In the genomic region with DNA sequence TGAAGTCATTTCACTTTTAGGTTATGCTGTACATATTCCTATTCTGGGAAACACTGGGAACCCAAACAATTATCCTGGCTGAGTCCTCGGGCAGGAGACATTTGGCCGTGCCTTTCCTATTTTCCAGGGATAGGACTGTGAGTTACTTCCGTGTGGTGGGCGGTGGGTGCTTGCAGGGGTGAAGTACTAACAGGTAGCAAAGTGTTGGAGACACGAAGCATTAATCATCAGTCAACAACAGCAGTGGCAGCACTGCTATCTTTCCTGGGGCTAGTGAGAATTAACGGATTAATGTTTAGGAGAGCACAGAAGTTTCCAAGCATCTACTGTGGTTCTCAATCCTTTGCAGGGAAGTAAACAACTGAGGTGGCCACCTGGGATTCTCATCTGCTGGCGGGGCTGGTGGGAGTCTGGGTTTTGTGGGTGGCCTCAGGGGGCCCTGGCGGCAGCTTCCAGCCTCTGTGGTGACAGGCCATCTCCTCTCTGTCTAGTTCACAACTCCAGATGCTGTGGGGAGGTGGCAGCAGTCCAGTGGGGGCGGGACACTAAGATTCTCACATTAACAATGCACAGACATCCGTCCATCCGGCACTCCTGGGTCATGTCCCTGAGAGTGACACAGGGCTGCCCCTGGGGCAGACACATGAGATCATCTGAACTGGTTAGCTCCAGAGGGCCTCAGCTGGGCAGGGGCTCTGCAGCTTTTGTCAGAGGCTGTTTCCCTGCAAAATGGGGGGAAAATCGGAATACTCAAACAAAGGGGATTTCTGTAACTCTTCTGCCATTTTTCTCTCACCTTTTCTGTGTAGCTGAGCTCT, we compare ENCODE assay signal across 9 cellular contexts.
DNase-seq lines count a peak whose midpoint lies in the region; ATAC-seq and TF ChIP-seq lines count a peak whose summit lies in the region.
"Had no signal": no experiment of that assay in that cellular context is flagged by ENCODE, and none has a peak within 500 bp of the region (broad histone marks: within the 10 kb centered on the region; RNA-seq: fewer than 3 reads in every experiment).

No MANE protein-coding gene starts in this region.

- H3K4me3 ChIP-seq in WERI-Rb-1 (ENCODE audit: low read depth, low read length), result peak overlapping the region; percentile 35
- H3K4me3 ChIP-seq in testis, result no peak overlapping the region

- H3K27me3 ChIP-seq in WERI-Rb-1 (ENCODE audit: insufficient read depth, low read depth, severe bottlenecking), result no peaks in the 10 kb centered on the region
- no peaks in the 10 kb centered on the region for H3K27me3 ChIP-seq in testis

- H3K27ac Mint-ChIP-seq in progenitor cell of endocrine pancreas, result peak overlapping the region; percentile 65

- peak overlapping the region; percentile 97 for H3K27ac ChIP-seq in WERI-Rb-1
- no peak overlapping the region for H3K27ac ChIP-seq in testis
- H3K27ac ChIP-seq: parathyroid adenoma had no signal

- DNase-seq in ELR (ENCODE audit: low read depth) (peak; percentile 31), WERI-Rb-1 (peak; percentile 95), cardiac septum (ENCODE audit: low spot score) (peak; percentile 92), progenitor cell of endocrine pancreas (ENCODE audit: low spot score, unreplicated experiment) (no peak), testis (no peak)
- no peak for DNase-seq in activated CD8-positive, alpha-beta memory T cell treated with anti-CD3 and anti-CD28 coated beads for 24 hours

- H3K36me3 ChIP-seq in WERI-Rb-1, result no peaks in the 10 kb centered on the region; the same call in 1 of the 2 replicates
- no peaks in the 10 kb centered on the region for H3K36me3 ChIP-seq in testis (ENCODE audit: low read depth, missing control alignments)

- no peak for TF ChIP-seq POLR2A in testis (IDR thresholded peaks at IDR 0.05)

- H3K4me1 ChIP-seq in testis, result no peaks in the 10 kb centered on the region
- H3K4me1 ChIP-seq: parathyroid adenoma had no signal

- 78 to 81% methylated on average over 11 to 12 of the region's 12 CpGs for WGBS in testis, 2 donors

- no peaks in the 10 kb centered on the region for H3K9me3 Mint-ChIP-seq in progenitor cell of endocrine pancreas (ENCODE audit: low read depth)

- peaks cover 12% of the 10 kb centered on the region for H3K4me1 Mint-ChIP-seq in progenitor cell of endocrine pancreas (ENCODE audit: low read depth)

- TF ChIP-seq CTCF in WERI-Rb-1 (IDR thresholded peaks at IDR 0.05; ENCODE audit: low read depth, low read length) (no peak), progenitor cell of endocrine pancreas (IDR thresholded peaks at IDR 0.05; ENCODE audit: unreplicated experiment) (no peak), testis (IDR thresholded peaks at IDR 0.05) (no peak)

- H3K9me3 ChIP-seq in WERI-Rb-1 (ENCODE audit: severe bottlenecking) (no peaks in the 10 kb centered on the region), testis (no peaks in the 10 kb centered on the region)

- ATAC-seq in HG03565 (IDR thresholded peaks at IDR 0.05; ENCODE audit: unreplicated experiment) (no peak), GM18873 (IDR thresholded peaks at IDR 0.05; ENCODE audit: low FRiP score, unreplicated experiment) (no peak)

- intact Hi-C loops in cardiac septum (cut with DNase I), result loop anchor here (2.0 to 5.0 kb wide), 4 partner anchors 112 to 312 kb away; partner anchors contain the start of gene BACH2
- intact Hi-C loops in testis (cut with DNase I; ENCODE audit: low total_unique reads), result no loop called here

- H3K4me3 Mint-ChIP-seq in progenitor cell of endocrine pancreas (ENCODE audit: low read depth), result no peak overlapping the region

- H3K36me3 Mint-ChIP-seq in progenitor cell of endocrine pancreas (ENCODE audit: insufficient read depth), result no peaks in the 10 kb centered on the region

- H3K27me3 Mint-ChIP-seq in progenitor cell of endocrine pancreas, result no peaks in the 10 kb centered on the region

Comparison
In these comparisons a context has a peak if more than half of its experiments do, and no peak if none do; other contexts are left out.
1. DNase-seq: peak in ELR (single experiment), WERI-Rb-1 (single experiment) and cardiac septum (single experiment); none in progenitor cell of endocrine pancreas (single experiment), activated CD8-positive, alpha-beta memory T cell treated with anti-CD3 and anti-CD28 coated beads for 24 hours (single experiment) and testis (single experiment).